In genomic region chr4:183588169-183588675, GRCh38 we compare ENCODE assay signal across 10 cellular contexts.
DNase-seq lines count a peak whose midpoint lies in the region; ATAC-seq and TF ChIP-seq lines count a peak whose summit lies in the region.
"Had no signal": no experiment of that assay in that cellular context is flagged by ENCODE, and none has a peak within 500 bp of the region (broad histone marks: within the 10 kb centered on the region; RNA-seq: fewer than 3 reads in every experiment).

No MANE protein-coding gene starts in this region.

- H3K4me3 ChIP-seq in psoas muscle = peak overlapping the region; percentile 45
- H3K4me3 ChIP-seq: PC-9 had no signal

- TF ChIP-seq CTCF in psoas muscle (IDR thresholded peaks at IDR 0.05) = no peak

- peak; percentile 38 for DNase-seq in AG20443 (ENCODE audit: low spot score)
- DNase-seq in NOMO-1 (lab: John Stamatoyannopoulos, UW; ENCODE audit: unreplicated experiment in 2 of 2) = peak; percentile 69 to 88
- peak; percentile 13 for DNase-seq in globus pallidus (ENCODE audit: low spot score)
- peak in 1 of 2 donors; percentile 74 for DNase-seq in psoas muscle
- DNase-seq in NCI-H226 = no peak
- no peak for DNase-seq in KG1 (lab: John Stamatoyannopoulos, UW)
- DNase-seq in NCI-H2029 (lab: John Stamatoyannopoulos, UW) = no peak
- DNase-seq: immature natural killer cell, PC-9 had no signal

- peak overlapping the region; percentile 86 for H3K27ac ChIP-seq in psoas muscle
- H3K27ac ChIP-seq: PC-9 had no signal

- ATAC-seq in psoas muscle = peak; percentile 90 to 95 (median 92)
- ATAC-seq in HG03378 (IDR thresholded peaks at IDR 0.05; ENCODE audit: unreplicated experiment) = no peak

- H3K27me3 ChIP-seq in psoas muscle (ENCODE audit: insufficient read depth in 3 of 3, low read length in 2 of 3) = no peaks in the 10 kb centered on the region

- peaks cover 24% of the 10 kb centered on the region for H3K4me1 ChIP-seq in psoas muscle

- WGBS in psoas muscle, 3 donors = 19 to 24% (median 20%) methylated on average over 11 of the region's 11 CpGs

- H3K36me3 ChIP-seq in psoas muscle (ENCODE audit: insufficient read depth in 1 of 2, low read depth in 1 of 2) = no peaks in the 10 kb centered on the region

- intact Hi-C loops in psoas muscle (cut with DNase I) = no loop called here

- H3K9me3 ChIP-seq in psoas muscle = no peaks in the 10 kb centered on the region

Comparison
In these comparisons a context has a peak if more than half of its experiments do, and no peak if none do; other contexts are left out.
1. DNase-seq: peak in AG20443 (single experiment), NOMO-1 (2 of 2) and globus pallidus (single experiment); none in NCI-H226 (single experiment), KG1 (single experiment) and NCI-H2029 (single experiment).